6 cellular contexts compared by ENCODE assay signal in genomic region chr9:136438548-136438908, GRCh38. TPM values are rescaled to one million over a fixed set of nuclear protein-coding genes. Genes with fewer than 3 reads are reported as not detected.
DNase-seq lines count a peak whose midpoint lies in the region; ATAC-seq and TF ChIP-seq lines count a peak whose summit lies in the region.

No MANE protein-coding gene starts in this region.

- no peaks in the 10 kb centered on the region for H3K36me3 ChIP-seq in Karpas-422 (ENCODE audit: insufficient read depth, low read length)

- peaks cover 26% of the 10 kb centered on the region for H4K20me1 ChIP-seq in Karpas-422 (ENCODE audit: insufficient read depth, low read depth, low read length)

- H3K79me2 ChIP-seq in Karpas-422 (ENCODE audit: low read length), result peaks cover 46% of the 10 kb centered on the region

- peak overlapping the region; percentile 44; the same call in 1 of the 2 replicates for H3K27ac ChIP-seq in Karpas-422 (ENCODE audit: low read length)

- in situ Hi-C loops in GM13976 (cut with MboI; ENCODE audit: low sequenced_read_pairs, unreplicated experiment), result no loop called here

- H3K4me3 ChIP-seq in Karpas-422 (ENCODE audit: low read length) (peak overlapping the region; percentile 80), fibroblast of pulmonary artery (replicated peaks; ENCODE audit: low read depth, low read length) (peak overlapping the region; percentile 62)

- DNase-seq in GM13976 (ENCODE audit: low spot score), result peak; percentile 54
- DNase-seq in Karpas-422, result no peak
- DNase-seq in fibroblast of pulmonary artery (ENCODE audit: low read depth), result no peak
- no peak for DNase-seq in stimulated activated naive CD8-positive, alpha-beta T cell treated with anti-CD3 and anti-CD28 coated beads, Interleukin-15, amount 100 ng/mL, for 72 hours
- DNase-seq in NCI-H446 treated with DMSO at 0.1 percent for 48 hours (lab: John Stamatoyannopoulos, UW), result no peak
- no peak for DNase-seq in NCI-H774 (lab: John Stamatoyannopoulos, UW)

- H3K9me2 ChIP-seq in Karpas-422 (replicated peaks; ENCODE audit: insufficient read depth, low read length), result no peaks in the 10 kb centered on the region

- H3K9ac ChIP-seq in Karpas-422 (ENCODE audit: low read length), result peak overlapping the region; percentile 87

- H2AFZ ChIP-seq in Karpas-422 (ENCODE audit: low read length), result no peak overlapping the region

- peak overlapping the region; percentile 86 to 89 for H3K4me3 Mint-ChIP-seq in stimulated activated naive CD8-positive, alpha-beta T cell treated with anti-CD3 and anti-CD28 coated beads, Interleukin-15, amount 100 ng/mL, for 72 hours

- ATAC-seq in stimulated activated naive CD8-positive, alpha-beta T cell treated with anti-CD3 and anti-CD28 coated beads, Interleukin-15, amount 100 ng/mL, for 72 hours, result peak; percentile 35

- peak overlapping the region; percentile 78 to 96 for H3K27ac Mint-ChIP-seq in stimulated activated naive CD8-positive, alpha-beta T cell treated with anti-CD3 and anti-CD28 coated beads, Interleukin-15, amount 100 ng/mL, for 72 hours

- H3K4me1 Mint-ChIP-seq in stimulated activated naive CD8-positive, alpha-beta T cell treated with anti-CD3 and anti-CD28 coated beads, Interleukin-15, amount 100 ng/mL, for 72 hours, result peaks cover 30% of the 10 kb centered on the region

- H3K4me1 ChIP-seq in Karpas-422 (ENCODE audit: low read length), result peaks cover 24% of the 10 kb centered on the region

- H3K27me3 Mint-ChIP-seq in stimulated activated naive CD8-positive, alpha-beta T cell treated with anti-CD3 and anti-CD28 coated beads, Interleukin-15, amount 100 ng/mL, for 72 hours, result no peaks in the 10 kb centered on the region

- no peaks in the 10 kb centered on the region for H3K27me3 ChIP-seq in Karpas-422 (ENCODE audit: low read length)

- peak overlapping the region; percentile 82 for H3K4me2 ChIP-seq in Karpas-422 (ENCODE audit: low read depth, low read length, poor library complexity, severe bottlenecking)

- H3K9me3 Mint-ChIP-seq in stimulated activated naive CD8-positive, alpha-beta T cell treated with anti-CD3 and anti-CD28 coated beads, Interleukin-15, amount 100 ng/mL, for 72 hours, result no peaks in the 10 kb centered on the region

- TF ChIP-seq CTCF in GM13976 (IDR thresholded peaks at IDR 0.05; ENCODE audit: borderline replicate concordance, control extremely low read depth, extremely low read depth, insufficient read depth, missing control alignments), result no peak
- TF ChIP-seq CTCF in fibroblast of pulmonary artery (IDR thresholded peaks at IDR 0.05; ENCODE audit: low read length, missing control alignments), result no peak

- no peaks in the 10 kb centered on the region for H3K9me3 ChIP-seq in Karpas-422 (ENCODE audit: low read length)

RNA-seq across cellular contexts. Expression of gene INPP5E, which starts 1.1 kb away (rescaled TPM):
- total RNA-seq in Karpas-422 (2014; rRNA removed; shearing (Covaris generic); ENCODE audit: low replicate concordance), result 8.0 and 10.4 TPM in 2 replicates

RNA-seq across cellular contexts. Expression of gene PMPCA, which starts 28.1 kb away (rescaled TPM):
- total RNA-seq in Karpas-422 (2014; rRNA removed; shearing (Covaris generic); ENCODE audit: low replicate concordance), result 20.9 and 55.8 TPM in 2 replicates

RNA-seq across cellular contexts. Expression of gene ENTR1, which starts 28.1 kb away (rescaled TPM):
- 65.5 and 116 TPM in 2 replicates for total RNA-seq in Karpas-422 (2014; rRNA removed; shearing (Covaris generic); ENCODE audit: low replicate concordance)

RNA-seq across cellular contexts. Expression of gene SNAPC4, which starts 38.6 kb away (rescaled TPM):
- 3.7 and 9.6 TPM in 2 replicates for total RNA-seq in Karpas-422 (2014; rRNA removed; shearing (Covaris generic); ENCODE audit: low replicate concordance)

RNA-seq across cellular contexts. Expression of gene SEC16A, which starts 44.3 kb away (rescaled TPM):
- total RNA-seq in Karpas-422 (2014; rRNA removed; shearing (Covaris generic); ENCODE audit: low replicate concordance), result 21.5 and 26.6 TPM in 2 replicates
